ENCODE assay signal across 1 cellular context in genomic region chr4:174259580-174259979, GRCh38.
TF ChIP-seq lines count a peak whose summit lies in the region.

No MANE protein-coding gene starts in this region.

TF ChIP-seq in WTC11, 78 proteins besides CTCF, POLR2A, EP300 and RAD21 (continued from another document):
- TF ChIP-seq, protein P1, sequence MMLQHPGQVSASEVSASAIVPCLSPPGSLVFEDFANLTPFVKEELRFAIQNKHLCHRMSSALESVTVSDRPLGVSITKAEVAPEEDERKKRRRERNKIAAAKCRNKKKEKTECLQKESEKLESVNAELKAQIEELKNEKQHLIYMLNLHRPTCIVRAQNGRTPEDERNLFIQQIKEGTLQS (CRISPR knock-in tag; conservative IDR thresholded peaks at IDR 0.05) = no peak
- TF ChIP-seq CREM (CRISPR knock-in tag; IDR thresholded peaks at IDR 0.05) (no peak), USF1 (CRISPR knock-in tag; IDR thresholded peaks at IDR 0.05) (no peak), JUN (CRISPR knock-in tag; IDR thresholded peaks at IDR 0.05) (no peak), ZNF396 (CRISPR knock-in tag; IDR thresholded peaks at IDR 0.05; ENCODE audit: borderline replicate concordance) (no peak), ATF1 (CRISPR knock-in tag; IDR thresholded peaks at IDR 0.05) (no peak), ZBTB21 (CRISPR knock-in tag; IDR thresholded peaks at IDR 0.05; ENCODE audit: borderline replicate concordance) (no peak)
- TF ChIP-seq, protein P2, sequence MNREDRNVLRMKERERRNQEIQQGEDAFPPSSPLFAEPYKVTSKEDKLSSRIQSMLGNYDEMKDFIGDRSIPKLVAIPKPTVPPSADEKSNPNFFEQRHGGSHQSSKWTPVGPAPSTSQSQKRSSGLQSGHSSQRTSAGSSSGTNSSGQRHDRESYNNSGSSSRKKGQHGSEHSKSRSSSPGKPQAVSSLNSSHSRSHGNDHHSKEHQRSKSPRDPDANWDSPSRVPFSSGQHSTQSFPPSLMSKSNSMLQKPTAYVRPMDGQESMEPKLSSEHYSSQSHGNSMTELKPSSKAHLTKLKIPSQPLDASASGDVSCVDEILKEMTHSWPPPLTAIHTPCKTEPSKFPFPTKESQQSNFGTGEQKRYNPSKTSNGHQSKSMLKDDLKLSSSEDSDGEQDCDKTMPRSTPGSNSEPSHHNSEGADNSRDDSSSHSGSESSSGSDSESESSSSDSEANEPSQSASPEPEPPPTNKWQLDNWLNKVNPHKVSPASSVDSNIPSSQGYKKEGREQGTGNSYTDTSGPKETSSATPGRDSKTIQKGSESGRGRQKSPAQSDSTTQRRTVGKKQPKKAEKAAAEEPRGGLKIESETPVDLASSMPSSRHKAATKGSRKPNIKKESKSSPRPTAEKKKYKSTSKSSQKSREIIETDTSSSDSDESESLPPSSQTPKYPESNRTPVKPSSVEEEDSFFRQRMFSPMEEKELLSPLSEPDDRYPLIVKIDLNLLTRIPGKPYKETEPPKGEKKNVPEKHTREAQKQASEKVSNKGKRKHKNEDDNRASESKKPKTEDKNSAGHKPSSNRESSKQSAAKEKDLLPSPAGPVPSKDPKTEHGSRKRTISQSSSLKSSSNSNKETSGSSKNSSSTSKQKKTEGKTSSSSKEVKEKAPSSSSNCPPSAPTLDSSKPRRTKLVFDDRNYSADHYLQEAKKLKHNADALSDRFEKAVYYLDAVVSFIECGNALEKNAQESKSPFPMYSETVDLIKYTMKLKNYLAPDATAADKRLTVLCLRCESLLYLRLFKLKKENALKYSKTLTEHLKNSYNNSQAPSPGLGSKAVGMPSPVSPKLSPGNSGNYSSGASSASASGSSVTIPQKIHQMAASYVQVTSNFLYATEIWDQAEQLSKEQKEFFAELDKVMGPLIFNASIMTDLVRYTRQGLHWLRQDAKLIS (CRISPR knock-in tag; IDR thresholded peaks at IDR 0.05; ENCODE audit: borderline replicate concordance) = no peak
